Comparison of ENCODE assay signal across 8 cellular contexts in the genomic region with DNA sequence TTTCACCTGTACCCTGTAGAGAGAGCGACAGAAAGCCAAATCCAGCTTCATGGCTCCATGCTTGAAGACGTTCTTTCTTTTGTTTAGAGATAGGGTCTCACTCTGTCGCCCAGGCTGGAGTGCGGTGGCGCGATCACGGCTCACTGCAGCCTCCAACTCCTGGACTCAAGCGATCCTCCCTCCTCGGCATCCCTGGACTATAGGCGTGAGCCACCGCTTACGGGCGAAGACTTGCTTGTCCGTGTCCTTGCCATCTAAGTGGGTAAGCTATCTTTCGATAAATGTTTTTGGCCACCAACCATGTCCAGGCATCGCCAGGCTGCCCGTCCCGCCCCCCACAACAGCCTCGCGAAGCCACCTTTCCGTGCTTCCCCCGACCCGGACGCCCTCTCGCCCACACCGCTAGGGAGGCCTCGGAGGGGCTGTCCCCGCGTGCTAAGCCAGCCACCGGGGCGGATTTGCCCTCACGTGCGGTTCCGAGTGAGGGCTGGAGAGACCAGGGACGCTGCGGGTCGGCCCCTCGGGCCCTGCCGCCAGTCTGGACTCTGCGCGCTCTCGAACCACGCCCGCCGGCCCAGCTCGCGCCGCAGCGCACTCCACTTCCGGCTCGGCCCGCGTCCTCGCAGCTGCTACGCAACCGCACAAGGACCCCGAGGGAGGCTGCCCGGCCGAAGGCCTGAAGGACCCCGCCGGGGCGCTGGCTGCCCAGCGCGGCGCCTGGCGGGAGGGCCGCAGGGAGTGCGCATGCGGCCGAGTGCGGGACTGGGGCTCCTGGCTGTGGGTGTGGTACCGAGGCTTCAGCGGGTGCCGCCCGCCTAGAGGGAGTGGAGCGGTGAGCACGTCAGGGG. TPM values are rescaled to one million over a fixed set of nuclear protein-coding genes. Genes with fewer than 3 reads are reported as not detected.
DNase-seq lines count a peak whose midpoint lies in the region; ATAC-seq and TF ChIP-seq lines count a peak whose summit lies in the region.
"Not testable (repeated sequence)": the region's sequence is repeated elsewhere in the genome, so short reads cannot be mapped to it uniquely, and the experiment has no call there.

Gene RABL2B, minus strand, starts transcription at position 604 of the 848 bp plus-strand sequence. CDS start 1,342 bp downstream, outside the sequence.

- H3K4me1 ChIP-seq in BE2C, colonic mucosa: not testable (repeated sequence)

- not testable (repeated sequence) for TF ChIP-seq CTCF in BE2C (IDR thresholded peaks at IDR 0.05; ENCODE audit: low read depth, low read length); colonic mucosa (IDR thresholded peaks at IDR 0.05)

- DNase-seq in BE2C, result peak; percentile 88
- DNase-seq in GM19238 (ENCODE audit: insufficient read length, low spot score), result peak; percentile 90
- DNase-seq in NCI-H524 treated with DMSO at 0.1 percent for 48 hours (lab: John Stamatoyannopoulos, UW), result peak; percentile 3
- DNase-seq in activated CD4-positive, alpha-beta T cell treated with anti-CD3 and anti-CD28 coated beads for 48 hours, result peak; percentile 91
- DNase-seq in colonic mucosa, result peak; percentile 89
- DNase-seq in kidney tubule cell (ENCODE audit: low spot score), result peak; percentile 91
- DNase-seq in stimulated activated CD4-positive, alpha-beta T cell treated with anti-CD3 and anti-CD28 coated beads, Interleukin-15, amount 100 ng/mL, for 48 hours (ENCODE audit: low read depth in 2 of 2), result peak; percentile 73 to 77

- intact Hi-C loops in colonic mucosa (cut with DNase I), result not testable (repeated sequence)

- not testable (repeated sequence) for H3K27me3 ChIP-seq in BE2C, colonic mucosa

- H3K9me3 ChIP-seq in BE2C, colonic mucosa: not testable (repeated sequence)

- H3K27ac ChIP-seq in colonic mucosa, result not testable (repeated sequence)

- H3K9ac ChIP-seq in colonic mucosa (ENCODE audit: low read depth in 2 of 2, low read length in 2 of 2), result not testable (repeated sequence)

- H3K36me3 ChIP-seq in BE2C, colonic mucosa: not testable (repeated sequence)

- H3K4me3 ChIP-seq in BE2C (ENCODE audit: low read depth, low read length) (peak within 1 kb of the TSS; percentile 57), colonic mucosa (peak within 1 kb of the TSS; percentile 52)

- peak; percentile 70 for ATAC-seq in HG03378 (IDR thresholded peaks at IDR 0.05; ENCODE audit: unreplicated experiment)

RNA-seq across cellular contexts. Expression of gene RABL2B, which starts in this region (rescaled TPM):
- 34.0 TPM for polyA plus RNA-seq in BE2C (2012; ENCODE audit: insufficient read depth, insufficient read length, low read depth)
- total RNA-seq in colonic mucosa, result 10 to 100 TPM; 14.3 to 23.9 TPM

Comparison
In these comparisons a context has a peak if more than half of its experiments do, and no peak if none do; other contexts are left out.
1. DNase-seq: peak in every context shown above with its lines; median percentile 91 in activated CD4-positive, alpha-beta T cell treated with anti-CD3 and anti-CD28 coated beads for 48 hours; 91 in kidney tubule cell; 90 in GM19238; 89 in colonic mucosa; 88 in BE2C; 75 in stimulated activated CD4-positive, alpha-beta T cell treated with anti-CD3 and anti-CD28 coated beads, Interleukin-15, amount 100 ng/mL, for 48 hours; 3 in NCI-H524 treated with DMSO at 0.1 percent for 48 hours.